Comparison of ENCODE assay signal across 11 cellular contexts in genomic region chrX:134908235-134908834, GRCh38. TPM values are rescaled to one million over a fixed set of nuclear protein-coding genes. Genes with fewer than 3 reads are reported as not detected.
DNase-seq lines count a peak whose midpoint lies in the region; ATAC-seq and TF ChIP-seq lines count a peak whose summit lies in the region.
"Had no signal": no experiment of that assay in that cellular context is flagged by ENCODE, and none has a peak within 500 bp of the region (broad histone marks: within the 10 kb centered on the region; RNA-seq: fewer than 3 reads in every experiment).

No MANE protein-coding gene starts in this region.

- no peaks in the 10 kb centered on the region for H3K36me3 ChIP-seq in Karpas-422 (ENCODE audit: insufficient read depth, low read length)
- no peaks in the 10 kb centered on the region for H3K36me3 ChIP-seq in liver (ENCODE audit: control insufficient read depth in 4 of 4, insufficient read depth in 3 of 4, low read depth in 1 of 4, low read length in 3 of 4)
- H3K36me3 ChIP-seq in sigmoid colon = no peaks in the 10 kb centered on the region
- H3K36me3 ChIP-seq: prostate gland had no signal

- H3K27me3 Mint-ChIP-seq in activated CD8-positive, alpha-beta T cell treated with anti-CD3 and anti-CD28 coated beads for 36 hours = no peaks in the 10 kb centered on the region

- no peaks in the 10 kb centered on the region for H3K36me3 Mint-ChIP-seq in activated CD8-positive, alpha-beta T cell treated with anti-CD3 and anti-CD28 coated beads for 36 hours (ENCODE audit: low read depth)

- H3K9ac ChIP-seq in Karpas-422 (ENCODE audit: low read length) (no peak overlapping the region), liver (ENCODE audit: low read depth in 1 of 2, low read length in 2 of 2) (no peak overlapping the region)

- H3K4me1 Mint-ChIP-seq in activated CD8-positive, alpha-beta T cell treated with anti-CD3 and anti-CD28 coated beads for 36 hours (ENCODE audit: low read depth) = peaks cover 7% of the 10 kb centered on the region

- no peak for TF ChIP-seq POLR2A in sigmoid colon (IDR thresholded peaks at IDR 0.05)

- no peaks in the 10 kb centered on the region for H4K20me1 ChIP-seq in Karpas-422 (ENCODE audit: insufficient read depth, low read depth, low read length)

- intact Hi-C loops in activated CD8-positive, alpha-beta T cell treated with anti-CD3 and anti-CD28 coated beads for 36 hours (cut with micrococcal nuclease) = no loop called here
- intact Hi-C loops in sigmoid colon (cut with DNase I) = no loop called here

- WGBS in liver = 76% methylated on average over 3 of the region's 3 CpGs
- 51 to 90% methylated on average over 3 of the region's 3 CpGs for WGBS in sigmoid colon, 2 donors

- H3K4me3 Mint-ChIP-seq in activated CD8-positive, alpha-beta T cell treated with anti-CD3 and anti-CD28 coated beads for 36 hours = no peak overlapping the region

- CTCF ChIA-PET in GM10248 (lab: Yijun Ruan, JAX) = interaction anchor here (0.5 to 1.3 kb wide), 4 partner anchors 10 to 425 kb away, joined by 3 to 6 read pairs (median 4); no protein-coding TSS in a partner anchor
- CTCF ChIA-PET in activated CD8-positive, alpha-beta T cell treated with anti-CD3 and anti-CD28 coated beads for 36 hours (lab: Charles Lee) = interaction anchor here (0.9 to 1.0 kb wide), 3 partner anchors 8 to 162 kb away, joined by 3 to 4 read pairs (median 3); no protein-coding TSS in a partner anchor

- H3K9me3 ChIP-seq in Karpas-422 (ENCODE audit: low read length) = no peaks in the 10 kb centered on the region
- H3K9me3 ChIP-seq in liver (ENCODE audit: control insufficient read depth in 4 of 4, low read length in 3 of 4) = no peaks in the 10 kb centered on the region
- no peaks in the 10 kb centered on the region for H3K9me3 ChIP-seq in sigmoid colon
- H3K9me3 ChIP-seq: prostate gland had no signal

- H3K4me2 ChIP-seq in Karpas-422 (ENCODE audit: low read depth, low read length, poor library complexity, severe bottlenecking) = no peak overlapping the region

- peak; percentile 51 for ATAC-seq in activated CD8-positive, alpha-beta T cell treated with anti-CD3 and anti-CD28 coated beads for 36 hours
- ATAC-seq in HG03460 (IDR thresholded peaks at IDR 0.05; ENCODE audit: unreplicated experiment) = no peak
- no peak for ATAC-seq in GM18519 (IDR thresholded peaks at IDR 0.05; ENCODE audit: low FRiP score, unreplicated experiment)

- H3K79me2 ChIP-seq in Karpas-422 (ENCODE audit: low read length) = no peaks in the 10 kb centered on the region

- POLR2A ChIA-PET in GM10248 (lab: Yijun Ruan, JAX) = no interaction called here
- POLR2A ChIA-PET in activated CD8-positive, alpha-beta T cell treated with anti-CD3 and anti-CD28 coated beads for 36 hours (lab: Charles Lee) = no interaction called here

- no peak for DNase-seq in GM10248 (ENCODE audit: extremely low spot score)
- DNase-seq in Karpas-422 = peak; percentile 45
- DNase-seq in activated CD8-positive, alpha-beta T cell treated with anti-CD3 and anti-CD28 coated beads for 36 hours = peak; percentile 10
- no peak for DNase-seq in sigmoid colon
- DNase-seq in NCI-H187 treated with DMSO at 0.1 percent for 48 hours (lab: John Stamatoyannopoulos, UW) = no peak
- DNase-seq: NCI-H1092 treated with DMSO at 0.1 percent for 48 hours, substantia nigra had no signal

- H3K4me1 ChIP-seq in Karpas-422 (ENCODE audit: low read length) = no peaks in the 10 kb centered on the region
- H3K4me1 ChIP-seq in liver (ENCODE audit: control insufficient read depth in 4 of 4, insufficient read depth in 4 of 4, low read length in 3 of 4) = no peaks in the 10 kb centered on the region
- H3K4me1 ChIP-seq in sigmoid colon = no peaks in the 10 kb centered on the region
- H3K4me1 ChIP-seq: prostate gland had no signal

- H3K27ac Mint-ChIP-seq in activated CD8-positive, alpha-beta T cell treated with anti-CD3 and anti-CD28 coated beads for 36 hours = no peak overlapping the region

- TF ChIP-seq RAD21 in liver (IDR thresholded peaks at IDR 0.05) = peak; percentile 21 to 50

- H3K4me3 ChIP-seq in Karpas-422 (ENCODE audit: low read length) (no peak overlapping the region), liver (ENCODE audit: low read depth in 1 of 3, low read length in 3 of 3) (no peak overlapping the region), sigmoid colon (no peak overlapping the region)
- H3K4me3 ChIP-seq: prostate gland had no signal

- H3K27me3 ChIP-seq in Karpas-422 (ENCODE audit: low read length) (no peaks in the 10 kb centered on the region), liver (ENCODE audit: control insufficient read depth in 4 of 4, insufficient read depth in 4 of 4, low read length in 3 of 4) (no peaks in the 10 kb centered on the region), sigmoid colon (no peaks in the 10 kb centered on the region)

- H3K9me2 ChIP-seq in Karpas-422 (replicated peaks; ENCODE audit: insufficient read depth, low read length) = no peaks in the 10 kb centered on the region

- no peak for TF ChIP-seq EP300 in sigmoid colon (IDR thresholded peaks at IDR 0.05)

- H3K27ac ChIP-seq in Karpas-422 (ENCODE audit: low read length) (no peak overlapping the region), liver (ENCODE audit: low read depth in 1 of 2, low read length in 2 of 2) (no peak overlapping the region), sigmoid colon (no peak overlapping the region)
- H3K27ac ChIP-seq: prostate gland had no signal

- TF ChIP-seq CTCF in GM10248 (IDR thresholded peaks at IDR 0.05; ENCODE audit: control extremely low read depth, extremely low read depth, low read depth, missing control alignments) (peak; percentile 30), liver (IDR thresholded peaks at IDR 0.05; ENCODE audit: low read depth, low read length, missing input control) (no peak), sigmoid colon (IDR thresholded peaks at IDR 0.05) (no peak)
- TF ChIP-seq CTCF in activated CD8-positive, alpha-beta T cell treated with anti-CD3 and anti-CD28 coated beads for 36 hours (IDR thresholded peaks at IDR 0.05) = no peak

- no peak overlapping the region for H2AFZ ChIP-seq in Karpas-422 (ENCODE audit: low read length)

- H3K9me3 Mint-ChIP-seq in activated CD8-positive, alpha-beta T cell treated with anti-CD3 and anti-CD28 coated beads for 36 hours = no peaks in the 10 kb centered on the region

TF ChIP-seq in liver, 16 proteins besides CTCF, POLR2A, EP300 and RAD21 (continues in another document):
- TF ChIP-seq, protein P1, sequence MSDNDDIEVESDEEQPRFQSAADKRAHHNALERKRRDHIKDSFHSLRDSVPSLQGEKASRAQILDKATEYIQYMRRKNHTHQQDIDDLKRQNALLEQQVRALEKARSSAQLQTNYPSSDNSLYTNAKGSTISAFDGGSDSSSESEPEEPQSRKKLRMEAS (IDR thresholded peaks at IDR 0.05) = no peak
- TF ChIP-seq, protein P2, sequence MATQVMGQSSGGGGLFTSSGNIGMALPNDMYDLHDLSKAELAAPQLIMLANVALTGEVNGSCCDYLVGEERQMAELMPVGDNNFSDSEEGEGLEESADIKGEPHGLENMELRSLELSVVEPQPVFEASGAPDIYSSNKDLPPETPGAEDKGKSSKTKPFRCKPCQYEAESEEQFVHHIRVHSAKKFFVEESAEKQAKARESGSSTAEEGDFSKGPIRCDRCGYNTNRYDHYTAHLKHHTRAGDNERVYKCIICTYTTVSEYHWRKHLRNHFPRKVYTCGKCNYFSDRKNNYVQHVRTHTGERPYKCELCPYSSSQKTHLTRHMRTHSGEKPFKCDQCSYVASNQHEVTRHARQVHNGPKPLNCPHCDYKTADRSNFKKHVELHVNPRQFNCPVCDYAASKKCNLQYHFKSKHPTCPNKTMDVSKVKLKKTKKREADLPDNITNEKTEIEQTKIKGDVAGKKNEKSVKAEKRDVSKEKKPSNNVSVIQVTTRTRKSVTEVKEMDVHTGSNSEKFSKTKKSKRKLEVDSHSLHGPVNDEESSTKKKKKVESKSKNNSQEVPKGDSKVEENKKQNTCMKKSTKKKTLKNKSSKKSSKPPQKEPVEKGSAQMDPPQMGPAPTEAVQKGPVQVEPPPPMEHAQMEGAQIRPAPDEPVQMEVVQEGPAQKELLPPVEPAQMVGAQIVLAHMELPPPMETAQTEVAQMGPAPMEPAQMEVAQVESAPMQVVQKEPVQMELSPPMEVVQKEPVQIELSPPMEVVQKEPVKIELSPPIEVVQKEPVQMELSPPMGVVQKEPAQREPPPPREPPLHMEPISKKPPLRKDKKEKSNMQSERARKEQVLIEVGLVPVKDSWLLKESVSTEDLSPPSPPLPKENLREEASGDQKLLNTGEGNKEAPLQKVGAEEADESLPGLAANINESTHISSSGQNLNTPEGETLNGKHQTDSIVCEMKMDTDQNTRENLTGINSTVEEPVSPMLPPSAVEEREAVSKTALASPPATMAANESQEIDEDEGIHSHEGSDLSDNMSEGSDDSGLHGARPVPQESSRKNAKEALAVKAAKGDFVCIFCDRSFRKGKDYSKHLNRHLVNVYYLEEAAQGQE (IDR thresholded peaks at IDR 0.05) = no peak
- TF ChIP-seq EGR1 (IDR thresholded peaks at IDR 0.05; ENCODE audit: low read depth in 2 of 2) (no peak), YY1 (IDR thresholded peaks at IDR 0.05) (no peak), JUND (IDR thresholded peaks at IDR 0.05) (no peak), TAF1 (conservative IDR thresholded peaks at IDR 0.05) (no peak), HNF4A (conservative IDR thresholded peaks at IDR 0.05) (no peak), ZBTB33 (IDR thresholded peaks at IDR 0.05) (no peak), RXRA (IDR thresholded peaks at IDR 0.05) (no peak), SP1 (IDR thresholded peaks at IDR 0.05) (no peak), FOXA2 (IDR thresholded peaks at IDR 0.05) (no peak), FOXA1 (IDR thresholded peaks at IDR 0.05) (no peak)

RNA-seq across cellular contexts. Expression of gene MOSPD1, which starts 6.7 kb away (rescaled TPM):
- total RNA-seq in Karpas-422 (2014; rRNA removed; shearing (Covaris generic); ENCODE audit: low replicate concordance) = 6.1 and 12.0 TPM in 2 replicates
- total RNA-seq in activated CD8-positive, alpha-beta T cell treated with anti-CD3 and anti-CD28 coated beads for 36 hours = 10 to 100 TPM; 10.0 to 11.1 TPM
- 10 to 100 TPM in 1 of 2 donors, 1 to 10 TPM in 1; 5.0 to 34.3 TPM for total RNA-seq in liver
- polyA plus RNA-seq in liver = 1 to 10 TPM; 4.7 to 5.0 TPM
- total RNA-seq in sigmoid colon = 10 to 100 TPM in 3 of 4 donors, 1 to 10 TPM in 1; 8.3 to 11.7 (median 10.9) TPM
- polyA plus RNA-seq in sigmoid colon = 1 to 10 TPM; 3.2 to 6.9 (median 5.4) TPM

Comparison
In these comparisons a context has a peak if more than half of its experiments do, and no peak if none do; other contexts are left out.
1. DNase-seq: peak in Karpas-422 (single experiment) and activated CD8-positive, alpha-beta T cell treated with anti-CD3 and anti-CD28 coated beads for 36 hours (single experiment); none in GM10248 (single experiment), sigmoid colon (single experiment) and NCI-H187 treated with DMSO at 0.1 percent for 48 hours (single experiment).